ENCODE assay signal across 9 cellular contexts in genomic region chr14:102848830-102849521, GRCh38.
DNase-seq lines count a peak whose midpoint lies in the region; ATAC-seq and TF ChIP-seq lines count a peak whose summit lies in the region.
"Had no signal": no experiment of that assay in that cellular context is flagged by ENCODE, and none has a peak within 500 bp of the region (broad histone marks: within the 10 kb centered on the region; RNA-seq: fewer than 3 reads in every experiment).

No MANE protein-coding gene starts in this region.

- no peaks in the 10 kb centered on the region for H3K36me3 ChIP-seq in muscle layer of colon (ENCODE audit: insufficient read depth, low read length)
- H3K36me3 ChIP-seq in MG63 = no peaks in the 10 kb centered on the region

- H3K27me3 ChIP-seq in muscle layer of colon (ENCODE audit: control insufficient read depth in 1 of 2, insufficient read depth in 2 of 2, low read length in 2 of 2) (no peaks in the 10 kb centered on the region), MG63 (no peaks in the 10 kb centered on the region)

- H3K4me1 ChIP-seq in muscle layer of colon (ENCODE audit: insufficient read depth, low read length) = peaks cover 12% of the 10 kb centered on the region

- DNase-seq in NCI-H146 treated with DMSO at 0.1 percent for 48 hours (lab: John Stamatoyannopoulos, UW; ENCODE audit: unreplicated experiment) = peak; percentile 69
- peak; percentile 35 for DNase-seq in choroid plexus epithelial cell (ENCODE audit: low read depth)
- no peak for DNase-seq in activated CD8-positive, alpha-beta memory T cell treated with anti-CD3 and anti-CD28 coated beads for 24 hours
- DNase-seq in MG63 = no peak
- DNase-seq in GM10266 (ENCODE audit: extremely low spot score) = no peak
- DNase-seq: mesendoderm had no signal

- no peak for ATAC-seq in GM18907 (IDR thresholded peaks at IDR 0.05; ENCODE audit: unreplicated experiment)

- H3K9ac ChIP-seq in muscle layer of colon (ENCODE audit: low read length) = no peak overlapping the region

- H3K27ac ChIP-seq in C4-2B (peak overlapping the region; percentile 34), muscle layer of colon (ENCODE audit: low read depth, low read length) (peak overlapping the region; percentile 24)

- H3K4me3 ChIP-seq in choroid plexus epithelial cell (ENCODE audit: low read depth, low read length) = no peak overlapping the region
- peak overlapping the region in 1 of 2 donors; percentile 36 for H3K4me3 ChIP-seq in muscle layer of colon (ENCODE audit: low read depth in 1 of 2, low read length in 2 of 2)
- no peak overlapping the region for H3K4me3 ChIP-seq in MG63

- TF ChIP-seq CTCF in C4-2B (conservative IDR thresholded peaks at IDR 0.05) = no peak
- TF ChIP-seq CTCF in choroid plexus epithelial cell (conservative IDR thresholded peaks at IDR 0.05; ENCODE audit: low read depth, low read length) = no peak
- TF ChIP-seq CTCF in GM10266 (IDR thresholded peaks at IDR 0.05; ENCODE audit: control insufficient read depth, insufficient read depth, low read depth, missing control alignments) = no peak

- no peaks in the 10 kb centered on the region for H3K9me3 ChIP-seq in muscle layer of colon (ENCODE audit: low read length)
- H3K9me3 ChIP-seq in MG63 = no peaks in the 10 kb centered on the region

Comparison
In these comparisons a context has a peak if more than half of its experiments do, and no peak if none do; other contexts are left out.
1. DNase-seq: peak in NCI-H146 treated with DMSO at 0.1 percent for 48 hours (single experiment) and choroid plexus epithelial cell (single experiment); none in activated CD8-positive, alpha-beta memory T cell treated with anti-CD3 and anti-CD28 coated beads for 24 hours (single experiment), MG63 (single experiment) and GM10266 (single experiment).